In the genomic region with DNA sequence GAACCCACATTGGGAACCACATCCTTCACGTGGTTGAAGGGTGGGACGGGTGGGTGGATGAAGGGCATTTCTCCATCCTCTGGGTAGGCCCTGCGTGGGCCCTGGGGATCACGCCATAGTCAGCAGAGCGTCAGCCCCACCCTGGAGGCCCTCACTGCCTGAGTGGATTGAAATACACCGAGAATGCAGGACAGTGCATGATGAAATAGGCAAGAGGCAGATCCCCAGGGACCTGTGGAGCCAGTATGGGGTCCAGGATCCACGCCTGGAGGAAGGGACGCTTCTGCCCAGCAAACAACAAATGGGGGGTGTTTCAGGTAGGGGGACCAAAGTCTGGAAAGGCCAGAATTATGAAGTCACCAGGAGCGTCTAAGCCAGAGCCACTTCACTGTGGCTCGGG, we compare ENCODE assay signal across 19 cellular contexts. TPM values are rescaled to one million over a fixed set of nuclear protein-coding genes. Genes with fewer than 3 reads are reported as not detected.
A peak's percentile ranks its signal among the peaks of the same experiment; 100 is the strongest.
DNase-seq lines count a peak whose midpoint lies in the region; ATAC-seq, FAIRE-seq and TF ChIP-seq lines count a peak whose summit lies in the region.
"Had no signal": no experiment of that assay in that cellular context is flagged by ENCODE, and none has a peak within 500 bp of the region (broad histone marks: within the 10 kb centered on the region; RNA-seq: fewer than 3 reads in every experiment).

No MANE protein-coding gene starts in this region.

- peaks cover 2 to 3% of the 10 kb centered on the region in 2 experiments for H4K20me1 ChIP-seq in H1 (replicated peaks in 1 of 2; ENCODE audit: control insufficient read depth in 1 of 2, insufficient read depth in 2 of 2, low read length in 2 of 2)
- H4K20me1 ChIP-seq: BLaER1 had no signal

- H3K9me3 ChIP-seq in H1 (ENCODE audit: insufficient read depth in 2 of 2, low read depth in 1 of 2, low read length in 1 of 2) (no peaks in the 10 kb centered on the region), trophoblast cell (ENCODE audit: insufficient read depth, low read depth, low read length) (no peaks in the 10 kb centered on the region)
- H3K9me3 ChIP-seq: Caco-2 had no signal

- H3K36me3 ChIP-seq in H1 (ENCODE audit: control insufficient read depth in 2 of 4, insufficient read depth in 4 of 4, low read length in 3 of 4), result peaks cover 0 to 12% (median 3%) of the 10 kb centered on the region in 4 experiments; a peak in 5 of 8 replicates
- H3K36me3 ChIP-seq in trophoblast cell (ENCODE audit: control insufficient read depth in 1 of 2, insufficient read depth in 2 of 2, low read length in 2 of 2), result peaks cover 36 to 47% of the 10 kb centered on the region in 2 experiments

- no peaks in the 10 kb centered on the region for H3K79me1 ChIP-seq in H1 (ENCODE audit: low read depth, low read length)
- no peaks in the 10 kb centered on the region for H3K79me1 ChIP-seq in trophoblast cell (ENCODE audit: low read length)

- H2AFZ ChIP-seq in H1 (ENCODE audit: low read length) (no peak overlapping the region), trophoblast cell (ENCODE audit: insufficient read depth, low read length, poor library complexity) (no peak overlapping the region)

- CTCF ChIA-PET in H1 (lab: Charles Lee; ENCODE audit: partially characterized antibody), result no interaction called here

- intact Hi-C loops in cardiac septum (cut with DNase I) (no loop called here), Right ventricle myocardium inferior (cut with DNase I) (no loop called here)

- H3K4ac ChIP-seq in H1 (replicated peaks; ENCODE audit: insufficient read length, low read depth, low read length) (no peak overlapping the region), trophoblast cell (ENCODE audit: low read depth, low read length) (no peak overlapping the region)

- H3K27ac ChIP-seq in H1 (ENCODE audit: low read depth, low read length), result no peak overlapping the region
- H3K27ac ChIP-seq in trophoblast cell (ENCODE audit: low read depth, low read length), result no peak overlapping the region
- H3K27ac ChIP-seq: BLaER1 had no signal

- FAIRE-seq in H1 (lab: Jason Lieb, UNC), result no peak
- FAIRE-seq: GM12892 had no signal

- no peak overlapping the region for H3K4me3 ChIP-seq in H1 (ENCODE audit: extremely low read depth in 1 of 4, insufficient read depth in 2 of 4, low read depth in 3 of 4, low read length in 4 of 4)
- no peak overlapping the region for H3K4me3 ChIP-seq in trophoblast cell (ENCODE audit: low read depth, low read length)
- H3K4me3 ChIP-seq: BLaER1 had no signal

- peak; percentile 53 for DNase-seq in cardiac septum (ENCODE audit: low spot score)
- no peak for DNase-seq in Right ventricle myocardium inferior (ENCODE audit: missing footprints)
- DNase-seq in H1 (ENCODE audit: low read depth in 1 of 2, low spot score in 2 of 2), result no peak
- no peak for DNase-seq in trophoblast cell
- DNase-seq in RKO (ENCODE audit: low spot score), result no peak
- DNase-seq in activated T-cell treated with anti-CD3 and anti-CD28 coated beads, Interleukin-2, amount 50 U/mL, for 48 hours, result no peak
- DNase-seq: 8988T; AML-193; Caco-2; CD8-positive, alpha-beta memory T cell; DND-41; GDM1; GOT3; HCEC 1CT; HFFc6 had no signal

- H4K5ac ChIP-seq in H1 (ENCODE audit: insufficient read length, low read depth, low read length), result no peak overlapping the region

- H2BK20ac ChIP-seq in H1 (ENCODE audit: low read length), result no peak overlapping the region

- ATAC-seq in Right ventricle myocardium inferior (no peak), HG02763 (IDR thresholded peaks at IDR 0.05; ENCODE audit: unreplicated experiment) (no peak)

- POLR2A ChIA-PET in H1 (lab: Charles Lee; ENCODE audit: partially characterized antibody), result no interaction called here

- TF ChIP-seq CTCF in H1 (IDR thresholded peaks at IDR 0.05; ENCODE audit: control extremely low read depth in 1 of 3, insufficient read depth in 1 of 3, low read depth in 1 of 3, low read length in 3 of 3), result no peak

- H2BK12ac ChIP-seq in H1 (ENCODE audit: low read depth, low read length) (no peak overlapping the region), trophoblast cell (ENCODE audit: low read length) (no peak overlapping the region)

- H3K23ac ChIP-seq in H1 (ENCODE audit: insufficient read length), result no peak overlapping the region
- no peak overlapping the region for H3K23ac ChIP-seq in trophoblast cell (ENCODE audit: low read length)

- no peak for TF ChIP-seq RAD21 in H1 (IDR thresholded peaks at IDR 0.05 in 1 of 2, conservative IDR thresholded peaks at IDR 0.05 in 1 of 2; ENCODE audit: low read depth in 2 of 2, low read length in 2 of 2)

- no peak overlapping the region for H4K91ac ChIP-seq in H1 (replicated peaks; ENCODE audit: insufficient read length, low read length)
- H4K91ac ChIP-seq in trophoblast cell (ENCODE audit: low read depth, low read length), result no peak overlapping the region

- no peak for TF ChIP-seq POLR2A in H1 (IDR thresholded peaks at IDR 0.05; ENCODE audit: control extremely low read depth in 1 of 2, low read depth in 2 of 2, low read length in 2 of 2)

- no peak overlapping the region for H3K9ac ChIP-seq in H1 (replicated peaks in 1 of 4; ENCODE audit: extremely low read depth in 1 of 4, low read depth in 3 of 4, low read length in 3 of 4)
- H3K9ac ChIP-seq in trophoblast cell (ENCODE audit: low read length), result peak overlapping the region; percentile 31
- H3K9ac ChIP-seq: BLaER1 had no signal

- no peaks in the 10 kb centered on the region for H3K4me1 ChIP-seq in H1 (replicated peaks in 1 of 4; ENCODE audit: control insufficient read depth in 3 of 4, insufficient read depth in 4 of 4, low read length in 3 of 4)
- H3K4me1 ChIP-seq in trophoblast cell (ENCODE audit: control insufficient read depth in 1 of 2, insufficient read depth in 2 of 2, low read length in 2 of 2), result no peaks in the 10 kb centered on the region
- H3K4me1 ChIP-seq: BLaER1, Caco-2 had no signal

- WGBS in H1 (ENCODE audit: extremely low coverage in 1 of 2, insufficient coverage in 1 of 2, insufficient read length in 1 of 2, insufficient replicate concordance in 2 of 2, low coverage in 1 of 2, low lambda C conversion rate in 2 of 2, missing lambda C conversion rate in 1 of 2), 2 experiments, result 98% methylated on average over 7 of the region's 10 CpGs; no CpG with 5 or more reads in 1 of the 2 experiments
- no CpG with 5 or more reads among the region's 10 CpGs for WGBS in trophoblast cell (ENCODE audit: extremely low coverage, insufficient coverage, insufficient read length)

- no peak for TF ChIP-seq EP300 in H1 (IDR thresholded peaks at IDR 0.05; ENCODE audit: borderline replicate concordance in 1 of 2, low read depth in 2 of 2, low read length in 2 of 2)

- no peaks in the 10 kb centered on the region; the same call in 1 of the 2 replicates for H3K23me2 ChIP-seq in H1 (ENCODE audit: low read depth, low read length)

- no peaks in the 10 kb centered on the region for H3K27me3 ChIP-seq in H1 (replicated peaks in 1 of 4; ENCODE audit: control insufficient read depth in 3 of 4, extremely low read depth in 1 of 4, insufficient read depth in 3 of 4, low read length in 3 of 4)
- H3K27me3 ChIP-seq in trophoblast cell (ENCODE audit: insufficient read depth, low read length), result no peaks in the 10 kb centered on the region
- H3K27me3 ChIP-seq: BLaER1 had no signal

- no peak overlapping the region for H2BK120ac ChIP-seq in H1 (replicated peaks; ENCODE audit: low read depth, low read length)
- no peak overlapping the region for H2BK120ac ChIP-seq in trophoblast cell (ENCODE audit: insufficient read depth, low read length, poor library complexity)

- H3K18ac ChIP-seq in H1 (ENCODE audit: extremely low read depth, low read length), result no peak overlapping the region
- no peak overlapping the region for H3K18ac ChIP-seq in trophoblast cell (ENCODE audit: low read length)

- H3K79me2 ChIP-seq in H1 (ENCODE audit: control insufficient read depth in 1 of 2, insufficient read depth in 2 of 2, low read length in 2 of 2), result no peaks in the 10 kb centered on the region
- H3K79me2 ChIP-seq in trophoblast cell (ENCODE audit: control insufficient read depth, insufficient read depth, low read length, poor library complexity), result no peaks in the 10 kb centered on the region

- H3K4me2 ChIP-seq in H1 (ENCODE audit: insufficient read depth in 1 of 2, low read depth in 2 of 2, low read length in 2 of 2) (no peak overlapping the region), trophoblast cell (ENCODE audit: low read length) (no peak overlapping the region)
- H3K4me2 ChIP-seq: BLaER1 had no signal

- H3K14ac ChIP-seq in H1 (ENCODE audit: insufficient read length) (no peak overlapping the region), trophoblast cell (ENCODE audit: low read length) (no peak overlapping the region)

- H2BK5ac ChIP-seq in H1 (ENCODE audit: low read depth, low read length), result no peak overlapping the region; the same call in 1 of the 2 replicates
- H2BK5ac ChIP-seq in trophoblast cell (ENCODE audit: low read depth, low read length, poor library complexity), result no peak overlapping the region

- no peak overlapping the region for H3K56ac ChIP-seq in H1 (replicated peaks; ENCODE audit: insufficient read length, low read depth, low read length)

- H2AK5ac ChIP-seq in H1 (ENCODE audit: low read depth, low read length), result no peak overlapping the region
- no peak overlapping the region for H2AK5ac ChIP-seq in trophoblast cell (ENCODE audit: low read length)

- H4K8ac ChIP-seq in H1 (ENCODE audit: extremely low read depth, insufficient read depth, low read length), result peak overlapping the region; percentile 17; the same call in 1 of the 2 replicates
- H4K8ac ChIP-seq in trophoblast cell (ENCODE audit: low read depth, low read length), result no peak overlapping the region

- no peak overlapping the region for H4K12ac ChIP-seq in trophoblast cell (ENCODE audit: low read depth, low read length)

- H2BK15ac ChIP-seq in H1 (ENCODE audit: low read length), result no peak overlapping the region

RNA-seq across cellular contexts. Expression of a gene that starts 19.4 kb away (rescaled TPM):
- total RNA-seq in cardiac septum (8.7 TPM), Right ventricle myocardium inferior (6.7 TPM)
- 9.8 and 11.3 TPM in 2 replicates for total RNA-seq in H1 (2021; fragmentation: NEBNext Ultra II Directional; extraction: Animal tissue kit (Norgen Biotek cat#: 25700))
- 2.6 and 5.1 TPM in 2 replicates for polyA plus RNA-seq in H1 (2011; rRNA removed)
- 3.3 TPM for polyA plus RNA-seq in H1 (2011; cell fraction: cytosol; rRNA removed)
- 14.4 TPM for polyA plus RNA-seq in H1 (2011; cell fraction: nucleus; rRNA removed)
- polyA plus RNA-seq in H1 (2012, experiment 1 of 2), result 4.8 to 5.9 TPM (median 5.2 TPM) in 4 replicates
- 2.9 TPM for polyA plus RNA-seq in H1 (2012, experiment 2 of 2)
- 4.0 TPM for polyA plus RNA-seq in H1 (2013, experiment 1 of 2)
- 4.6 TPM for polyA plus RNA-seq in H1 (2013, experiment 2 of 2)
- polyA minus RNA-seq in H1 (2011; rRNA and poly(A)+ RNA removed), result 4.2 and 6.9 TPM in 2 replicates
- 8.1 TPM for polyA minus RNA-seq in H1 (2011; cell fraction: cytosol; rRNA and poly(A)+ RNA removed)
- polyA minus RNA-seq in H1 (2011; cell fraction: nucleus; rRNA and poly(A)+ RNA removed), result 23.4 TPM
- polyA plus RNA-seq in trophoblast cell (2013), result 5.0 and 5.1 TPM in 2 replicates
- total RNA-seq: Caco-2 had no signal

RNA-seq across cellular contexts. Expression of a gene that starts 22.1 kb away (rescaled TPM):
- 1.3 TPM for total RNA-seq in cardiac septum
- 1.2 TPM for total RNA-seq in Right ventricle myocardium inferior
- 5.9 and 6.4 TPM in 2 replicates for total RNA-seq in H1 (2021; fragmentation: NEBNext Ultra II Directional; extraction: Animal tissue kit (Norgen Biotek cat#: 25700))
- 0.73 and 1.4 TPM in 2 replicates for polyA plus RNA-seq in H1 (2011; rRNA removed)
- polyA plus RNA-seq in H1 (2011; cell fraction: cytosol; rRNA removed), result 1.5 TPM
- 2.5 TPM for polyA plus RNA-seq in H1 (2011; cell fraction: nucleus; rRNA removed)
- polyA plus RNA-seq in H1 (2012, experiment 1 of 2), result 3.6 to 4.7 TPM (median 4.1 TPM) in 4 replicates
- 1.5 TPM for polyA plus RNA-seq in H1 (2012, experiment 2 of 2)
- 3.5 TPM for polyA plus RNA-seq in H1 (2013, experiment 1 of 2)
- polyA plus RNA-seq in H1 (2013, experiment 2 of 2), result 3.8 TPM
- 3.2 and 3.3 TPM in 2 replicates for polyA minus RNA-seq in H1 (2011; rRNA and poly(A)+ RNA removed)
- 2.1 TPM for polyA minus RNA-seq in H1 (2011; cell fraction: cytosol; rRNA and poly(A)+ RNA removed)
- polyA minus RNA-seq in H1 (2011; cell fraction: nucleus; rRNA and poly(A)+ RNA removed), result 5.4 TPM
- 2.1 and 2.3 TPM in 2 replicates for polyA plus RNA-seq in trophoblast cell (2013)
- total RNA-seq: Caco-2, HT1080 had no signal
